16 cellular contexts compared by ENCODE assay signal in the genomic region with DNA sequence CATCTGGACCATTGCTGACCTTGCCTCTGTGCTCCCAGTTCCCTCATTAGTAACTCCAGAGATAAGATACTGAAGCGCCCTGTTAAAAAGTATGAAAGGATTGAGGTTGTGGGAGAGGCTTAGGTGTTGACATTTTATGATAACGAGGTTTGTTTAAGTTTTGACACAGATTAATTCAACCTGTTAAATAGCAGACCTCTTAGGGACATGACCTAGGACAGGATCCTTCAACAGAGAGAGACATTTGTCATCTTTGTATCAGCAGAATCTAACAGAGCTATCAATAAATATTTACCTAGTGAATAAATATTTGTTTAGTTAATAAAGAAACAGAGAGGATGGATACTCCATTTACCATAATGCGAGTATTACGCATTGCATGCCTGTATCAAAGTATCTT.
DNase-seq lines count a peak whose midpoint lies in the region; TF ChIP-seq lines count a peak whose summit lies in the region.
"Had no signal": no experiment of that assay in that cellular context is flagged by ENCODE, and none has a peak within 500 bp of the region (broad histone marks: within the 10 kb centered on the region; RNA-seq: fewer than 3 reads in every experiment).

No MANE protein-coding gene starts in this region.

- POLR2A ChIA-PET in HEK293T (lab: Yijun Ruan, JAX) = no interaction called here

- H2BK15ac ChIP-seq in mesendoderm (replicated peaks; ENCODE audit: low read depth) (no peak overlapping the region), mesenchymal stem cell (ENCODE audit: low read depth, poor library complexity, severe bottlenecking) (no peak overlapping the region)

- WGBS in mesendoderm (ENCODE audit: extremely low coverage, insufficient coverage, low lambda C conversion rate) = no CpG with 5 or more reads among the region's 4 CpGs
- WGBS in mesenchymal stem cell = 39% methylated on average over 2 of the region's 4 CpGs

- H3K4ac ChIP-seq in mesendoderm (ENCODE audit: low read depth, low read length) = no peak overlapping the region
- no peak overlapping the region for H3K4ac ChIP-seq in mesenchymal stem cell (ENCODE audit: low read depth in 1 of 2, low read length in 2 of 2)

- CTCF ChIA-PET in HEK293T (lab: Yijun Ruan, JAX) = no interaction called here

- H4K8ac ChIP-seq in mesendoderm (ENCODE audit: low read depth, low read length) (no peak overlapping the region), mesenchymal stem cell (ENCODE audit: low read length) (no peak overlapping the region)

- no peak overlapping the region for H2AFZ ChIP-seq in mesenchymal stem cell (ENCODE audit: low read depth, low read length)
- H2AFZ ChIP-seq: GM23248 had no signal

- H3K14ac ChIP-seq in mesenchymal stem cell (ENCODE audit: low read length in 2 of 2) = no peak overlapping the region

- H3K36me3 ChIP-seq in mesendoderm (ENCODE audit: control insufficient read depth, insufficient read depth, low read length) (no peaks in the 10 kb centered on the region), mesenchymal stem cell (ENCODE audit: control insufficient read depth in 1 of 2, insufficient read depth in 2 of 2, low read depth in 1 of 2, low read length in 2 of 2) (no peaks in the 10 kb centered on the region)
- H3K36me3 ChIP-seq: BE2C, HAP-1 had no signal

- no peak overlapping the region for H3K56ac ChIP-seq in mesendoderm (ENCODE audit: low read length)

- no peak overlapping the region for H2BK5ac ChIP-seq in mesendoderm (ENCODE audit: low read length)
- H2BK5ac ChIP-seq in mesenchymal stem cell (ENCODE audit: low read depth, low read length, poor library complexity, severe bottlenecking) = no peak overlapping the region

- no peak overlapping the region for H4K91ac ChIP-seq in mesenchymal stem cell (ENCODE audit: low read length)

- H3K27ac ChIP-seq in mesendoderm (ENCODE audit: low read depth, low read length) = no peak overlapping the region
- no peak overlapping the region for H3K27ac ChIP-seq in mesenchymal stem cell (ENCODE audit: low read length, poor library complexity, severe bottlenecking)
- H3K27ac ChIP-seq: GM23248 had no signal

- no peak overlapping the region for H2AK5ac ChIP-seq in mesendoderm (ENCODE audit: low read length)
- H2AK5ac ChIP-seq in mesenchymal stem cell (ENCODE audit: low read length, severe bottlenecking) = no peak overlapping the region

- H3K23ac ChIP-seq in mesendoderm (ENCODE audit: low read length) (no peak overlapping the region), mesenchymal stem cell (ENCODE audit: low read length in 2 of 2) (no peak overlapping the region)

- no peak overlapping the region for H3K4me2 ChIP-seq in mesendoderm (ENCODE audit: low read length)
- H3K4me2 ChIP-seq in mesenchymal stem cell (ENCODE audit: low read length, poor library complexity, severe bottlenecking) = no peak overlapping the region

- DNase-seq in DMS153 (lab: John Stamatoyannopoulos, UW) = peak; percentile 67
- peak; percentile 99 for DNase-seq in DMS53 treated with DMSO at 0.1 percent for 48 hours (lab: John Stamatoyannopoulos, UW; ENCODE audit: unreplicated experiment)
- DNase-seq in NCI-H146 treated with DMSO at 0.1 percent for 48 hours (lab: John Stamatoyannopoulos, UW; ENCODE audit: unreplicated experiment) = peak; percentile 54
- peak; percentile 67 for DNase-seq in mesendoderm
- DNase-seq in mesenchymal stem cell = no peak
- no peak for DNase-seq in NCI-H345 treated with DMSO at 0.1 percent for 48 hours (lab: John Stamatoyannopoulos, UW; ENCODE audit: unreplicated experiment)
- no peak for DNase-seq in HEK293T (ENCODE audit: extremely low spot score)
- DNase-seq in hypothalamus (lab: John Stamatoyannopoulos, UW) = no peak
- DNase-seq: ACHN; BE2C; C1 segment of cervical spinal cord; CD4-positive, CD25-positive, alpha-beta regulatory T cell; GM23248; KBM-7 had no signal

- no peak overlapping the region for H2BK120ac ChIP-seq in mesendoderm (ENCODE audit: low read depth, low read length)
- no peak overlapping the region for H2BK120ac ChIP-seq in mesenchymal stem cell (ENCODE audit: low read depth, low read length)

- H3K79me2 ChIP-seq in mesendoderm (ENCODE audit: control insufficient read depth, insufficient read depth, low read length) = no peaks in the 10 kb centered on the region

- no peak overlapping the region for H3K18ac ChIP-seq in mesendoderm (ENCODE audit: low read length)
- H3K18ac ChIP-seq in mesenchymal stem cell (ENCODE audit: low read depth in 1 of 2, low read length in 2 of 2) = no peak overlapping the region

- H3K79me1 ChIP-seq in mesendoderm (ENCODE audit: low read length) (no peaks in the 10 kb centered on the region), mesenchymal stem cell (replicated peaks; ENCODE audit: low read length, poor library complexity, severe bottlenecking) (no peaks in the 10 kb centered on the region)

- H3K9ac ChIP-seq in mesendoderm (ENCODE audit: low read length) (no peak overlapping the region), mesenchymal stem cell (ENCODE audit: low read length) (no peak overlapping the region)
- H3K9ac ChIP-seq: GM23248 had no signal

- H2BK12ac ChIP-seq in mesenchymal stem cell (ENCODE audit: low read length in 2 of 2) = no peak overlapping the region

- H3K27me3 ChIP-seq in mesendoderm (ENCODE audit: insufficient read depth, low read length, poor library complexity) (no peaks in the 10 kb centered on the region), mesenchymal stem cell (ENCODE audit: control insufficient read depth in 1 of 2, insufficient read depth in 1 of 2, low read length in 2 of 2) (no peaks in the 10 kb centered on the region)
- H3K27me3 ChIP-seq: BE2C had no signal

- H3K4me1 ChIP-seq in mesendoderm (ENCODE audit: control insufficient read depth, low read depth, low read length) (no peaks in the 10 kb centered on the region), mesenchymal stem cell (ENCODE audit: control insufficient read depth, insufficient read depth, low read depth, low read length) (no peaks in the 10 kb centered on the region)
- H3K4me1 ChIP-seq: BE2C, Caco-2, HAP-1 had no signal

- H4K5ac ChIP-seq in mesendoderm (ENCODE audit: low read length) = no peak overlapping the region

- H3K4me3 ChIP-seq in mesendoderm (ENCODE audit: low read length) (no peak overlapping the region), mesenchymal stem cell (ENCODE audit: insufficient read depth in 1 of 2, low read depth in 1 of 2, low read length in 2 of 2) (no peak overlapping the region)
- H3K4me3 ChIP-seq: GM23248, HAP-1 had no signal

- no peaks in the 10 kb centered on the region for H3K9me3 ChIP-seq in mesenchymal stem cell (ENCODE audit: control insufficient read depth, low read length)
- H3K9me3 ChIP-seq: BE2C, Caco-2, HAP-1 had no signal

TF ChIP-seq in HEK293T, 16 proteins besides CTCF, POLR2A, EP300 and RAD21:
- TF ChIP-seq ARNT (IDR thresholded peaks at IDR 0.05) (no peak), ELF4 (IDR thresholded peaks at IDR 0.05) (no peak), SUZ12 (IDR thresholded peaks at IDR 0.05) (no peak), BHLHE40 (IDR thresholded peaks at IDR 0.05; ENCODE audit: borderline replicate concordance) (no peak), HDGF (IDR thresholded peaks at IDR 0.05; ENCODE audit: borderline replicate concordance) (no peak), L3MBTL2 (conservative IDR thresholded peaks at IDR 0.05) (no peak), CTBP1 (IDR thresholded peaks at IDR 0.05; ENCODE audit: borderline replicate concordance) (no peak), TARDBP (IDR thresholded peaks at IDR 0.05) (no peak), FOXA1 (IDR thresholded peaks at IDR 0.05) (no peak), LEF1 (IDR thresholded peaks at IDR 0.05; ENCODE audit: borderline replicate concordance) (no peak), ZNF384 (IDR thresholded peaks at IDR 0.05) (no peak), NFRKB (IDR thresholded peaks at IDR 0.05) (no peak), SP1 (IDR thresholded peaks at IDR 0.05) (no peak), FOXK2 (IDR thresholded peaks at IDR 0.05) (no peak), FOXM1 (IDR thresholded peaks at IDR 0.05; ENCODE audit: borderline replicate concordance) (no peak)
- TF ChIP-seq, protein P1, sequence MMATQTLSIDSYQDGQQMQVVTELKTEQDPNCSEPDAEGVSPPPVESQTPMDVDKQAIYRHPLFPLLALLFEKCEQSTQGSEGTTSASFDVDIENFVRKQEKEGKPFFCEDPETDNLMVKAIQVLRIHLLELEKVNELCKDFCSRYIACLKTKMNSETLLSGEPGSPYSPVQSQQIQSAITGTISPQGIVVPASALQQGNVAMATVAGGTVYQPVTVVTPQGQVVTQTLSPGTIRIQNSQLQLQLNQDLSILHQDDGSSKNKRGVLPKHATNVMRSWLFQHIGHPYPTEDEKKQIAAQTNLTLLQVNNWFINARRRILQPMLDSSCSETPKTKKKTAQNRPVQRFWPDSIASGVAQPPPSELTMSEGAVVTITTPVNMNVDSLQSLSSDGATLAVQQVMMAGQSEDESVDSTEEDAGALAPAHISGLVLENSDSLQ (IDR thresholded peaks at IDR 0.05) = no peak
TF ChIP-seq in HEK293T: peak in this region for 0.

Comparison
In these comparisons a context has a peak if more than half of its experiments do, and no peak if none do; other contexts are left out.
1. DNase-seq: peak in DMS153 (single experiment), DMS53 treated with DMSO at 0.1 percent for 48 hours (single experiment), NCI-H146 treated with DMSO at 0.1 percent for 48 hours (single experiment) and mesendoderm (single experiment); none in mesenchymal stem cell (single experiment), NCI-H345 treated with DMSO at 0.1 percent for 48 hours (single experiment), HEK293T (single experiment) and hypothalamus (0 of 51).